In the genomic region with DNA sequence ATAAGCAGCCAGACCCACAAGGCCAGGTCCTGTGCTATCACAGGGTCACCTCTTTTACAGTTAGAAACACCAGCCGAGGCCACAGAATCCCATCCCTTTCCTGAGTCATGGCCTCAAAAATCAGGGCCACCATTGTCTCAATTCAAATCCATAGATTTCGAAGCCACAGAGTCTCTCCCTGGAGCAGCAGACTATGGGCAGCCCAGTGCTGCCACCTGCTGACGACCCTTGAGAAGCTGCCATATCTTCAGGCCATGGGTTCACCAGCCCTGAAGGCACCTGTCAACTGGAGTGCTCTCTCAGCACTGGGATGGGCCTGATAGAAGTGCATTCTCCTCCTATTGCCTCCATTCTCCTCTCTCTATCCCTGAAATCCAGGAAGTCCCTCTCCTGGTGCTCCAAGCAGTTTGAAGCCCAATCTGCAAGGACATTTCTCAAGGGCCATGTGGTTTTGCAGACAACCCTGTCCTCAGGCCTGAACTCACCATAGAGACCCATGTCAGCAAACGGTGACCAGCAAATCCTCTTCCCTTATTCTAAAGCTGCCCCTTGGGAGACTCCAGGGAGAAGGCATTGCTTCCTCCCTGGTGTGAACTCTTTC, we compare ENCODE assay signal across 8 cellular contexts. TPM values are rescaled to one million over a fixed set of nuclear protein-coding genes. Genes with fewer than 3 reads are reported as not detected.
DNase-seq lines count a peak whose midpoint lies in the region; ATAC-seq and TF ChIP-seq lines count a peak whose summit lies in the region.

No MANE protein-coding gene starts in this region.

- H3K27me3 ChIP-seq in CD4-positive, alpha-beta memory T cell (ENCODE audit: insufficient read depth, low read length): no peaks in the 10 kb centered on the region
- H3K27me3 ChIP-seq in fibroblast of lung (ENCODE audit: control insufficient read depth, insufficient read depth, low read length): peaks cover 3% of the 10 kb centered on the region
- H3K27me3 ChIP-seq in neural cell (ENCODE audit: insufficient read depth, low read depth, low read length): no peaks in the 10 kb centered on the region

- H3K4me1 Mint-ChIP-seq in CD4-positive, alpha-beta memory T cell: peaks cover 0 to 2% (median under 1%) of the 10 kb centered on the region in 4 donors

- H3K79me2 ChIP-seq in OCI-LY7 (ENCODE audit: insufficient read depth, low read depth, low read length): no peaks in the 10 kb centered on the region
- no peaks in the 10 kb centered on the region for H3K79me2 ChIP-seq in fibroblast of lung (ENCODE audit: control insufficient read depth, insufficient read depth, low read length)
- no peaks in the 10 kb centered on the region for H3K79me2 ChIP-seq in neural cell (replicated peaks; ENCODE audit: insufficient read depth, low read length)

- H3K4me3 ChIP-seq in CD4-positive, alpha-beta memory T cell (ENCODE audit: low read length in 2 of 2): no peak overlapping the region
- H3K4me3 ChIP-seq in OCI-LY7 (ENCODE audit: low read depth, low read length, poor library complexity, severe bottlenecking) (no peak overlapping the region), fibroblast of lung (replicated peaks in 1 of 4; ENCODE audit: control extremely low read depth in 1 of 4, insufficient read depth in 1 of 4, low read depth in 3 of 4, low read length in 4 of 4) (no peak overlapping the region), neural cell (ENCODE audit: low read length) (no peak overlapping the region)

- peak overlapping the region in 1 of 7 donors; percentile 31 for H3K27ac Mint-ChIP-seq in CD4-positive, alpha-beta memory T cell

- H3K27me3 Mint-ChIP-seq in CD4-positive, alpha-beta memory T cell: peaks cover 5 to 13% of the 10 kb centered on the region in 2 donors

- H3K36me3 Mint-ChIP-seq in CD4-positive, alpha-beta memory T cell: peaks cover 2 to 5% of the 10 kb centered on the region in 2 donors

- TF ChIP-seq CTCF in OCI-LY7 (conservative IDR thresholded peaks at IDR 0.05; ENCODE audit: low read length) (peak; percentile 90), fibroblast of lung (conservative IDR thresholded peaks at IDR 0.05 in 1 of 2, IDR thresholded peaks at IDR 0.05 in 1 of 2; ENCODE audit: low read depth in 1 of 2, low read length in 2 of 2) (peak; percentile 72 to 88), neural cell (IDR thresholded peaks at IDR 0.05; ENCODE audit: poor library complexity, severe bottlenecking) (peak; percentile 65)

- no peak for TF ChIP-seq EP300 in neural cell (conservative IDR thresholded peaks at IDR 0.05; ENCODE audit: poor library complexity, severe bottlenecking)

- H3K4me1 ChIP-seq in CD4-positive, alpha-beta memory T cell (ENCODE audit: insufficient read depth, low read length): no peaks in the 10 kb centered on the region
- H3K4me1 ChIP-seq in OCI-LY7 (ENCODE audit: insufficient read depth, low read length, poor library complexity, severe bottlenecking) (no peaks in the 10 kb centered on the region), fibroblast of lung (ENCODE audit: control insufficient read depth, extremely low read depth, insufficient read depth, low read length) (no peaks in the 10 kb centered on the region)

- no peaks in the 10 kb centered on the region for H3K36me3 ChIP-seq in CD4-positive, alpha-beta memory T cell (ENCODE audit: insufficient read depth, low read length)
- H3K36me3 ChIP-seq in OCI-LY7 (ENCODE audit: insufficient read depth, low read length): 0 out of 2 replicates have a peak, but pooled peaks cover 6% of the 10 kb centered on the region
- H3K36me3 ChIP-seq in fibroblast of lung (ENCODE audit: control insufficient read depth, insufficient read depth, low read length): peaks cover 2% of the 10 kb centered on the region
- H3K36me3 ChIP-seq in neural cell (ENCODE audit: insufficient read depth, low read length): no peaks in the 10 kb centered on the region

- H3K9me2 ChIP-seq in OCI-LY7 (ENCODE audit: insufficient read depth, low read length) (no peaks in the 10 kb centered on the region), neural cell (ENCODE audit: insufficient read depth, low read length) (no peaks in the 10 kb centered on the region)

- H3K9ac ChIP-seq in fibroblast of lung (ENCODE audit: insufficient read depth, low read length) (no peak overlapping the region), neural cell (ENCODE audit: low read length) (no peak overlapping the region)

- intact Hi-C loops in CD4-positive, alpha-beta memory T cell (cut with micrococcal nuclease): loop anchor here (1.0 kb wide), 1 partner anchor 591 kb away; no protein-coding TSS in a partner anchor
- intact Hi-C loops in OCI-LY7 (cut with micrococcal nuclease; ENCODE audit: unreplicated experiment): loop anchor here (1.0 to 5.0 kb wide), 2 partner anchors 381 to 592 kb away; no protein-coding TSS in a partner anchor

- H2AFZ ChIP-seq in OCI-LY7 (ENCODE audit: low read length) (no peak overlapping the region), fibroblast of lung (ENCODE audit: low read length) (no peak overlapping the region), neural cell (ENCODE audit: low read depth, low read length) (no peak overlapping the region)

- POLR2A ChIA-PET in CD4-positive, alpha-beta memory T cell (lab: Charles Lee; ENCODE audit: partially characterized antibody): interaction anchor here (1.3 kb wide), 2 partner anchors 381 to 403 kb away, joined by 3 read pairs; no protein-coding TSS in a partner anchor
- POLR2A ChIA-PET in OCI-LY7 (lab: Charles Lee): no interaction called here

- no peaks in the 10 kb centered on the region for H3F3A ChIP-seq in neural cell (ENCODE audit: insufficient read depth, low read length, poor library complexity, severe bottlenecking)

- TF ChIP-seq RAD21 in neural cell (conservative IDR thresholded peaks at IDR 0.05): peak; percentile 61

- H3K9me3 ChIP-seq in CD4-positive, alpha-beta memory T cell (ENCODE audit: control insufficient read depth in 1 of 2, low read length in 2 of 2): no peaks in the 10 kb centered on the region
- H3K9me3 ChIP-seq in OCI-LY7 (ENCODE audit: low read length): no peaks in the 10 kb centered on the region
- H3K9me3 ChIP-seq in fibroblast of lung (ENCODE audit: control insufficient read depth, insufficient read depth, low read depth, low read length): no peaks in the 10 kb centered on the region
- no peaks in the 10 kb centered on the region for H3K9me3 ChIP-seq in neural cell (ENCODE audit: low read length)

- H3K4me2 ChIP-seq in OCI-LY7 (ENCODE audit: low read length) (no peak overlapping the region), fibroblast of lung (ENCODE audit: extremely low read depth, insufficient read depth, low read length) (no peak overlapping the region), neural cell (ENCODE audit: low read length) (no peak overlapping the region)

- ATAC-seq in stimulated activated naive CD8-positive, alpha-beta T cell treated with anti-CD3 and anti-CD28 coated beads, Interleukin-15, Interleukin-2, amounts not matched to agents 100 U/mL and 50 U/mL, for 24 hours: peak; percentile 74

- peaks cover 0 to 18% (median under 1%) of the 10 kb centered on the region in 8 donors for H3K9me3 Mint-ChIP-seq in CD4-positive, alpha-beta memory T cell

- H4K20me1 ChIP-seq in OCI-LY7 (ENCODE audit: insufficient read depth, low read length): no peaks in the 10 kb centered on the region
- no peaks in the 10 kb centered on the region for H4K20me1 ChIP-seq in fibroblast of lung (ENCODE audit: control insufficient read depth, extremely low read depth, insufficient read depth, low read length)
- H4K20me1 ChIP-seq in neural cell (ENCODE audit: insufficient read depth): no peaks in the 10 kb centered on the region

- no TSS peak for BruUV-seq in OCI-LY7 (replicated peaks; lab: Mats Ljungman, UMichigan)

- CTCF ChIA-PET in CD4-positive, alpha-beta memory T cell (lab: Charles Lee; ENCODE audit: partially characterized antibody): interaction anchor here (0.6 to 6.0 kb wide), 18 partner anchors 8 to 590 kb away, joined by 3 to 92 read pairs (median 4); a partner anchor contains a TSS
- CTCF ChIA-PET in OCI-LY7 (lab: Charles Lee; ENCODE audit: unreplicated experiment): no interaction called here

- no peak overlapping the region for H3K27ac ChIP-seq in CD4-positive, alpha-beta memory T cell (ENCODE audit: low read depth, low read length)
- H3K27ac ChIP-seq in OCI-LY7 (ENCODE audit: low read depth, low read length, poor library complexity, severe bottlenecking): no peak overlapping the region
- no peak overlapping the region for H3K27ac ChIP-seq in fibroblast of lung (ENCODE audit: insufficient read depth, low read length)
- no peak overlapping the region for H3K27ac ChIP-seq in neural cell (ENCODE audit: low read length)

- no peak overlapping the region for H3K4me3 Mint-ChIP-seq in CD4-positive, alpha-beta memory T cell

- DNase-seq in CD4-positive, alpha-beta memory T cell: peak; percentile 54 to 62 (median 59)
- DNase-seq in HS-5 (ENCODE audit: low read depth) (peak; percentile 32), OCI-LY7 (ENCODE audit: low spot score) (peak; percentile 69), fibroblast of lung (ENCODE audit: low read depth in 2 of 2) (peak; percentile 49 to 74), OCI-M2 (lab: John Stamatoyannopoulos, UW; ENCODE audit: unreplicated experiment) (no peak)
- peak; percentile 71 for DNase-seq in activated T-cell treated with anti-CD3 and anti-CD28 coated beads, Interleukin-2, amount 50 U/mL, for 1 hour
- peak; percentile 71 for DNase-seq in stimulated activated naive CD8-positive, alpha-beta T cell treated with anti-CD3 and anti-CD28 coated beads, Interleukin-15, Interleukin-2, amounts not matched to agents 100 U/mL and 50 U/mL, for 24 hours

TF ChIP-seq in neural cell, 6 proteins besides CTCF, POLR2A, EP300 and RAD21 (continues in another document):
- TF ChIP-seq EZH2 (IDR thresholded peaks at IDR 0.05; ENCODE audit: borderline replicate concordance, insufficient read depth, low read length, poor library complexity, severe bottlenecking) (no peak), SMC3 (conservative IDR thresholded peaks at IDR 0.05; ENCODE audit: poor library complexity) (peak; percentile 65)

RNA-seq across cellular contexts. Expression of a gene that starts 39.6 kb away (rescaled TPM):
- not detected for total RNA-seq in CD4-positive, alpha-beta memory T cell
- not detected for polyA plus RNA-seq in CD4-positive, alpha-beta memory T cell
- not detected in 2 replicates for total RNA-seq in OCI-LY7 (2014; rRNA removed; shearing (Covaris generic))
- total RNA-seq in OCI-LY7 (2022): not detected in 2 replicates
- not detected in 2 replicates for total RNA-seq in fibroblast of lung
- polyA plus RNA-seq in fibroblast of lung: 0.02 TPM in 1 of 2 replicates, not detected in the other
- not detected in 2 replicates for polyA plus RNA-seq in fibroblast of lung (2012)
- not detected in 2 replicates for polyA minus RNA-seq in fibroblast of lung (ENCODE audit: low replicate concordance)
- polyA plus RNA-seq in neural cell: not detected in 2 replicates
- polyA minus RNA-seq in neural cell: not detected in 2 replicates

RNA-seq across cellular contexts. Expression of a gene that starts 52.3 kb away (rescaled TPM):
- 10 to 100 TPM; 26.1 to 29.6 TPM for total RNA-seq in CD4-positive, alpha-beta memory T cell
- 10 to 100 TPM; 32.2 to 55.4 TPM for polyA plus RNA-seq in CD4-positive, alpha-beta memory T cell
- 21.2 and 24.6 TPM in 2 replicates for total RNA-seq in OCI-LY7 (2014; rRNA removed; shearing (Covaris generic))
- total RNA-seq in OCI-LY7 (2022): 19.3 and 21.1 TPM in 2 replicates
- total RNA-seq in fibroblast of lung: 17.2 and 25.3 TPM in 2 replicates
- polyA plus RNA-seq in fibroblast of lung: 20.2 and 23.4 TPM in 2 replicates
- polyA plus RNA-seq in fibroblast of lung (2012): 16.8 and 17.1 TPM in 2 replicates
- polyA minus RNA-seq in fibroblast of lung (ENCODE audit: low replicate concordance): 9.0 and 16.2 TPM in 2 replicates
- 15.1 and 18.2 TPM in 2 replicates for polyA plus RNA-seq in neural cell
- 2.5 and 4.6 TPM in 2 replicates for polyA minus RNA-seq in neural cell
